Comparison of ENCODE assay signal across 18 cellular contexts in the genomic region with DNA sequence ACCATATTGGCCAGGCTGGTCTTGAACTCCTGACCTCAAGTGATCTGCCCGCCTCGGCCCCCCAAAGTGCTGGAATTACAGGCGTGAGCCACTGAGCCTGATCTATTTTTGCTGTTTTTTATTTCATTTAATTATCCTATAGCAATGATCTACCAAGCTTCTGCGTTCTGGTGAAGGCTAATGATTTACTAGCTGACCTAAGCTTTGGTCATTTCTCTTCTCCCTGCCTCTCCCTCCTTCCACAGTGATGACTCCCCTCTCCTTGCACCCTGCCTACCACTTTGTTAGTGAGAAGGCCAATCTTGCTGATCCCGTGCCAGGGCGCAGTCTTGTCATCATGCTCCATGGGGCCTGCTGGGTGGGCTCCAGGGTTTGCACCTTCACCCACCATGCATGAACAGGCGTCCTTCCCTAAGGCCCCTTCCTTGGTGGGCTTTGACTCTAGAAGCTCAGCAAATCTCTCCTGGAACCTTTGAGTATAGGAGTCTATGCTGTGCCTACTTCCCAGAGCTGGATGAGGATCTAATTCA.
"Had no signal": no experiment of that assay in that cellular context is flagged by ENCODE, and none has a peak within 500 bp of the region (broad histone marks: within the 10 kb centered on the region; RNA-seq: fewer than 3 reads in every experiment).

No MANE protein-coding gene starts in this region.

- DNase-seq: activated CD4-positive, alpha-beta T cell treated with anti-CD3 and anti-CD28 coated beads for 4 hours; activated CD8-positive, alpha-beta memory T cell treated with anti-CD3 and anti-CD28 coated beads, Interleukin-2, amount 50 U/mL, for 48 hours; activated CD8-positive, alpha-beta T cell treated with anti-CD3 and anti-CD28 coated beads, Interleukin-2, amount 10 ng/mL, durations not matched to agents 7 days and 5 days; activated naive CD4-positive, alpha-beta T cell treated with anti-CD3 and anti-CD28 coated beads, Interleukin-2, amount 50 U/mL, for 16 hours; activated naive CD8-positive, alpha-beta T cell treated with anti-CD3 and anti-CD28 coated beads, Interleukin-2, amount 10 ng/mL, durations not matched to agents 7 days and 5 days; activated T-cell treated with anti-CD3 and anti-CD28 coated beads, Interleukin-2, amount 50 U/mL, for 1 hour; adrenal gland; anterior cingulate cortex; caudate nucleus; MM.1S; NCI-H1105; NCI-H1436 treated with DMSO at 0.1 percent for 48 hours; NCI-H187; NCI-H2081; NCI-H510A treated with DMSO at 0.1 percent for 48 hours; NCI-H69; Peyer's patch; SHP77 treated with DMSO at 0.1 percent for 48 hours had no signal

- H3K4me3 ChIP-seq: adrenal gland, Peyer's patch had no signal

- H3K27ac ChIP-seq: adrenal gland, Peyer's patch had no signal
